Comparison of ENCODE assay signal across 9 cellular contexts in genomic region chr6:53062369-53062639, GRCh38. TPM values are rescaled to one million over a fixed set of nuclear protein-coding genes. Genes with fewer than 3 reads are reported as not detected.
DNase-seq lines count a peak whose midpoint lies in the region; ATAC-seq, FAIRE-seq and TF ChIP-seq lines count a peak whose summit lies in the region.
"Had no signal": no experiment of that assay in that cellular context is flagged by ENCODE, and none has a peak within 500 bp of the region (broad histone marks: within the 10 kb centered on the region; RNA-seq: fewer than 3 reads in every experiment).

No MANE protein-coding gene starts in this region.

- H3K9me3 ChIP-seq in kidney (ENCODE audit: control insufficient read depth in 1 of 2, low read length in 2 of 2) (no peaks in the 10 kb centered on the region), stomach smooth muscle (ENCODE audit: control insufficient read depth in 2 of 2, low read length in 2 of 2) (no peaks in the 10 kb centered on the region)

- no peak for FAIRE-seq in kidney (lab: Jason Lieb, UNC)
- FAIRE-seq: colon had no signal

- CTCF ChIA-PET in activated CD4-positive, alpha-beta memory T cell treated with anti-CD3 and anti-CD28 coated beads for 36 hours (lab: Charles Lee), result no interaction called here

- H3K27ac ChIP-seq in kidney (ENCODE audit: low read depth in 2 of 2, low read length in 2 of 2) (peak overlapping the region in 1 of 2 donors; percentile 93), stomach smooth muscle (ENCODE audit: low read length) (peak overlapping the region; percentile 89)

- peaks cover 51% of the 10 kb centered on the region for H3K4me1 Mint-ChIP-seq in T-helper 2 cell treated with Interferon-gamma antibody and Interleukin-4, amounts not matched to agents 5 μg/mL and 100 μg/mL, for 36 hours (ENCODE audit: low read depth)
- H3K4me1 Mint-ChIP-seq in activated CD4-positive, alpha-beta memory T cell treated with anti-CD3 and anti-CD28 coated beads for 36 hours (ENCODE audit: low read depth), result peaks cover 57% of the 10 kb centered on the region

- H3K4me1 ChIP-seq in kidney (ENCODE audit: control insufficient read depth in 1 of 2, insufficient read depth in 1 of 2, low read depth in 1 of 2, low read length in 2 of 2) (peaks cover 10 to 17% of the 10 kb centered on the region in 2 donors), stomach smooth muscle (ENCODE audit: control insufficient read depth, insufficient read depth, low read length) (peaks cover 36% of the 10 kb centered on the region)

- H3K27me3 Mint-ChIP-seq in T-helper 2 cell treated with Interferon-gamma antibody and Interleukin-4, amounts not matched to agents 5 μg/mL and 100 μg/mL, for 36 hours (ENCODE audit: low read depth), result no peaks in the 10 kb centered on the region
- no peaks in the 10 kb centered on the region for H3K27me3 Mint-ChIP-seq in activated CD4-positive, alpha-beta memory T cell treated with anti-CD3 and anti-CD28 coated beads for 36 hours

- no peaks in the 10 kb centered on the region for H3K27me3 ChIP-seq in stomach smooth muscle (ENCODE audit: control insufficient read depth in 1 of 2, insufficient read depth in 2 of 2, low read length in 2 of 2)

- no peak for ATAC-seq in HG02588 (IDR thresholded peaks at IDR 0.05; ENCODE audit: unreplicated experiment)

- TF ChIP-seq CTCF in kidney (IDR thresholded peaks at IDR 0.05; ENCODE audit: borderline replicate concordance, extremely low read depth, insufficient read depth), result no peak

- intact Hi-C loops in activated CD4-positive, alpha-beta memory T cell treated with anti-CD3 and anti-CD28 coated beads for 36 hours (cut with micrococcal nuclease), result no loop called here
- intact Hi-C loops in kidney (cut with DNase I) (no loop called here), posterior cingulate gyrus (cut with DNase I) (no loop called here)

- POLR2A ChIA-PET in activated CD4-positive, alpha-beta memory T cell treated with anti-CD3 and anti-CD28 coated beads for 36 hours (lab: Charles Lee), result no interaction called here

- H3K4me3 ChIP-seq in kidney (ENCODE audit: low read length in 2 of 2), result peak overlapping the region; percentile 84
- H3K4me3 ChIP-seq in stomach smooth muscle (ENCODE audit: low read length in 2 of 2), result peak overlapping the region; percentile 68 to 86

- H3K9ac ChIP-seq in kidney (ENCODE audit: low read length in 2 of 2) (peak overlapping the region in 1 of 2 donors; percentile 65), stomach smooth muscle (ENCODE audit: low read length in 2 of 2) (peak overlapping the region; percentile 65 to 80)

- no peak for DNase-seq in T-helper 2 cell treated with Interferon-gamma antibody and Interleukin-4, amounts not matched to agents 5 μg/mL and 100 μg/mL, for 36 hours (ENCODE audit: low spot score)
- DNase-seq in T-helper 2 cell, result no peak
- DNase-seq in activated CD4-positive, alpha-beta memory T cell treated with anti-CD3 and anti-CD28 coated beads for 36 hours, result no peak
- no peak for DNase-seq in kidney
- DNase-seq in posterior cingulate gyrus, result no peak
- DNase-seq in DMS153 (lab: John Stamatoyannopoulos, UW), result no peak

- no peaks in the 10 kb centered on the region for H3K9me3 Mint-ChIP-seq in T-helper 2 cell treated with Interferon-gamma antibody and Interleukin-4, amounts not matched to agents 5 μg/mL and 100 μg/mL, for 36 hours
- H3K9me3 Mint-ChIP-seq in activated CD4-positive, alpha-beta memory T cell treated with anti-CD3 and anti-CD28 coated beads for 36 hours, result no peaks in the 10 kb centered on the region

- H3K4me3 Mint-ChIP-seq in T-helper 2 cell treated with Interferon-gamma antibody and Interleukin-4, amounts not matched to agents 5 μg/mL and 100 μg/mL, for 36 hours, result peak overlapping the region; percentile 90
- peak overlapping the region; percentile 89 for H3K4me3 Mint-ChIP-seq in activated CD4-positive, alpha-beta memory T cell treated with anti-CD3 and anti-CD28 coated beads for 36 hours

- no peaks in the 10 kb centered on the region for H3K36me3 ChIP-seq in kidney (ENCODE audit: control insufficient read depth in 1 of 2, insufficient read depth in 2 of 2, low read length in 2 of 2)
- no peaks in the 10 kb centered on the region for H3K36me3 ChIP-seq in stomach smooth muscle (ENCODE audit: control insufficient read depth in 2 of 2, insufficient read depth in 2 of 2, low read length in 2 of 2)

- H3K27ac Mint-ChIP-seq in T-helper 2 cell treated with Interferon-gamma antibody and Interleukin-4, amounts not matched to agents 5 μg/mL and 100 μg/mL, for 36 hours, result no peak overlapping the region
- no peak overlapping the region for H3K27ac Mint-ChIP-seq in activated CD4-positive, alpha-beta memory T cell treated with anti-CD3 and anti-CD28 coated beads for 36 hours

- peaks cover 2% of the 10 kb centered on the region for H3K36me3 Mint-ChIP-seq in T-helper 2 cell treated with Interferon-gamma antibody and Interleukin-4, amounts not matched to agents 5 μg/mL and 100 μg/mL, for 36 hours (ENCODE audit: low read depth)
- peaks cover 1% of the 10 kb centered on the region for H3K36me3 Mint-ChIP-seq in activated CD4-positive, alpha-beta memory T cell treated with anti-CD3 and anti-CD28 coated beads for 36 hours

RNA-seq across cellular contexts. Expression of gene CILK1, which starts 0.7 kb away (rescaled TPM):
- 1 to 10 TPM; 7.2 to 7.3 TPM for total RNA-seq in activated CD4-positive, alpha-beta memory T cell treated with anti-CD3 and anti-CD28 coated beads for 36 hours
- 8.6 TPM for total RNA-seq in kidney
- 2.5 TPM for polyA plus RNA-seq in kidney (ENCODE audit: insufficient read depth, low read depth, low replicate concordance)

RNA-seq across cellular contexts. Expression of gene FBXO9, which starts 2.9 kb away (rescaled TPM):
- total RNA-seq in activated CD4-positive, alpha-beta memory T cell treated with anti-CD3 and anti-CD28 coated beads for 36 hours, result 10 to 100 TPM; 54.1 to 55.6 TPM
- total RNA-seq in kidney, result 94.7 TPM
- polyA plus RNA-seq in kidney (ENCODE audit: insufficient read depth, low read depth, low replicate concordance), result 45.2 TPM
